8 cellular contexts compared by ENCODE assay signal in genomic region chr6:111482236-111482958, GRCh38. TPM values are rescaled to one million over a fixed set of nuclear protein-coding genes. Genes with fewer than 3 reads are reported as not detected.
A peak's percentile ranks its signal among the peaks of the same experiment; 100 is the strongest.
DNase-seq lines count a peak whose midpoint lies in the region; ATAC-seq and TF ChIP-seq lines count a peak whose summit lies in the region.

No MANE protein-coding gene starts in this region.

- intact Hi-C loops in left ventricle myocardium inferior (cut with micrococcal nuclease) (loop anchor here (5.0 to 10.0 kb wide), 2 partner anchors 72 to 160 kb away; no protein-coding TSS in a partner anchor), posterior vena cava (cut with DNase I) (loop anchor here (2.0 to 10.0 kb wide), 2 partner anchors 82 to 120 kb away; no protein-coding TSS in a partner anchor)

- H4K20me1 ChIP-seq in SK-N-SH (ENCODE audit: insufficient read depth): peaks cover 17% of the 10 kb centered on the region

- POLR2A ChIA-PET in SK-N-SH (lab: Yijun Ruan, JAX): interaction anchor here (0.5 to 2.7 kb wide), 6 partner anchors 21 to 560 kb away, joined by 3 to 8 read pairs (median 4); a partner anchor contains a TSS

- H3K27me3 ChIP-seq in SK-N-SH (ENCODE audit: insufficient read depth) (no peaks in the 10 kb centered on the region), left ventricle myocardium inferior (ENCODE audit: low read depth) (no peaks in the 10 kb centered on the region)

- H3K27ac ChIP-seq in C4-2B (peak overlapping the region; percentile 86), SK-N-SH (ENCODE audit: low read depth in 2 of 2, low read length in 1 of 2) (peak overlapping the region; percentile 92 to 94), left ventricle myocardium inferior (replicated peaks) (peak overlapping the region; percentile 100)

- no peaks in the 10 kb centered on the region for H3K9me2 ChIP-seq in SK-N-SH

- peaks cover 82% of the 10 kb centered on the region for H3K79me2 ChIP-seq in SK-N-SH (ENCODE audit: insufficient read depth)

- DNase-seq in SK-N-SH: peak; percentile 73
- DNase-seq in activated naive CD8-positive, alpha-beta T cell treated with anti-CD3 and anti-CD28 coated beads, Interleukin-2, amount 50 U/mL, for 16 hours (ENCODE audit: low read depth, low spot score): peak; percentile 0
- peak; percentile 40 for DNase-seq in left ventricle myocardium inferior
- DNase-seq in posterior vena cava (ENCODE audit: low spot score): peak; percentile 84
- DNase-seq in cortex of kidney (lab: John Stamatoyannopoulos, UW): no peak

- TF ChIP-seq RAD21 in SK-N-SH (IDR thresholded peaks at IDR 0.05; ENCODE audit: low read length): no peak

- TF ChIP-seq CTCF in C4-2B (conservative IDR thresholded peaks at IDR 0.05) (peak; percentile 10; the same call in 1 of the 2 replicates), SK-N-SH (IDR thresholded peaks at IDR 0.05) (no peak), left ventricle myocardium inferior (IDR thresholded peaks at IDR 0.05; ENCODE audit: borderline replicate concordance) (no peak)

- H3K4me1 ChIP-seq in SK-N-SH (ENCODE audit: control insufficient read depth in 1 of 2, insufficient read depth in 2 of 2, low read depth in 1 of 2, low read length in 1 of 2) (peaks cover 21 to 33% of the 10 kb centered on the region in 2 experiments; a peak in 3 of 4 replicates), left ventricle myocardium inferior (peaks cover 73% of the 10 kb centered on the region)

- H3K36me3 ChIP-seq in SK-N-SH (replicated peaks in 1 of 2; ENCODE audit: control insufficient read depth in 1 of 2, insufficient read depth in 2 of 2, low read length in 1 of 2) (peaks cover 0 to 6% of the 10 kb centered on the region in 2 experiments), left ventricle myocardium inferior (peaks cover 4% of the 10 kb centered on the region)

- CTCF ChIA-PET in SK-N-SH (lab: Yijun Ruan, JAX): interaction anchor here (1.0 kb wide), 1 partner anchor 160 kb away, joined by 3 read pairs; no protein-coding TSS in a partner anchor

- H3K4me3 ChIP-seq in SK-N-SH (ENCODE audit: low read depth in 2 of 2, low read length in 1 of 2) (peak overlapping the region; percentile 81 to 89), left ventricle myocardium inferior (peak overlapping the region; percentile 96)

- no peaks in the 10 kb centered on the region; the same call in 1 of the 2 replicates for H3K9me3 ChIP-seq in SK-N-SH
- no peaks in the 10 kb centered on the region for H3K9me3 ChIP-seq in left ventricle myocardium inferior (replicated peaks)

- H3K4me2 ChIP-seq in SK-N-SH: peak overlapping the region; percentile 72

- ATAC-seq in GM19351 (IDR thresholded peaks at IDR 0.05; ENCODE audit: unreplicated experiment) (peak; percentile 12), HG03469 (IDR thresholded peaks at IDR 0.05; ENCODE audit: unreplicated experiment) (peak; percentile 6)

- peak overlapping the region; percentile 78 for H3K9ac ChIP-seq in SK-N-SH

- peaks cover 35% of the 10 kb centered on the region for H3F3A ChIP-seq in SK-N-SH (replicated peaks; ENCODE audit: insufficient read depth)

- H2AFZ ChIP-seq in SK-N-SH (ENCODE audit: low read depth): peak overlapping the region; percentile 60; the same call in 1 of the 2 replicates

- WGBS in SK-N-SH (ENCODE audit: low lambda C conversion rate): 0% methylated on average over 1 of the region's 85 CpGs

- no peak for TF ChIP-seq EP300 in SK-N-SH (IDR thresholded peaks at IDR 0.05; ENCODE audit: borderline replicate concordance in 1 of 2, low read depth in 1 of 2, low read length in 1 of 2)

TF ChIP-seq in SK-N-SH, 30 proteins besides CTCF, POLR2A, EP300 and RAD21:
- TF ChIP-seq MXI1 (IDR thresholded peaks at IDR 0.05; ENCODE audit: low read depth, low read length): peak; percentile 5; the same call in 1 of the 2 replicates
- TF ChIP-seq TCF12 (IDR thresholded peaks at IDR 0.05): no peak
- peak; percentile 8; the same call in 1 of the 2 replicates for TF ChIP-seq SMC3 (IDR thresholded peaks at IDR 0.05; ENCODE audit: low read depth, low read length)
- TF ChIP-seq POLR2AphosphoS5 (IDR thresholded peaks at IDR 0.05; ENCODE audit: low read depth, low read length): no peak
TF ChIP-seq in SK-N-SH: peak in this region for 2.

RNA-seq across cellular contexts. Expression of gene REV3L, which starts 0.6 kb away (rescaled TPM):
- 7.3 and 8.6 TPM in 2 replicates for polyA plus RNA-seq in SK-N-SH (2012; rRNA removed)
- polyA plus RNA-seq in SK-N-SH (2012; cell fraction: cytosol; rRNA removed): 8.9 and 9.8 TPM in 2 replicates
- 7.5 and 16.7 TPM in 2 replicates for polyA plus RNA-seq in SK-N-SH (2012; cell fraction: nucleus; rRNA removed)
- total RNA-seq in left ventricle myocardium inferior: 12.5 TPM
- total RNA-seq in posterior vena cava: 10 to 100 TPM; 63.3 to 70.7 TPM
